ENCODE assay signal across 1 cellular context in the genomic region with DNA sequence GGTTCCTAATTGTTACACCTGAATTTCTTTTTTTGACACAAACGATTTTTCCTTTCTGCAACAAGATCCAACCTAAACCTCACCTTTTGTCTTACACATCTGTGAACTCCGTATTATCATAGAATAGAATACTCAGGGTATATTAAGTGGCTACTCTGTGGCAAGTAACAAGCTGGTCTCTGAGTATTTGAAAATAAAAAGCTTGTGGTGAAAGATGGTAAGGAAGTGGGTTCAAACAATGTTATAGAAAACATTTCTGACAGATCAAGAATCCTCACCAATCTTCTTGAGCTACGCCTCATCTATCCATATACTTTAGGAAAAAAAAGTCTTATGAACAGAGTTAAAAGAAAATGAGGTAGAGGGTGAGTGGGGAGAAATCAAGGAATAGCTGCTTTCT.
TF ChIP-seq lines count a peak whose summit lies in the region.

No MANE protein-coding gene starts in this region.

TF ChIP-seq in IMR-90, 13 proteins besides CTCF, POLR2A, EP300 and RAD21:
- TF ChIP-seq NFE2L2 (IDR thresholded peaks at IDR 0.05; ENCODE audit: low read depth, low read length) (no peak), RCOR1 (IDR thresholded peaks at IDR 0.05; ENCODE audit: insufficient replicate concordance, low read length) (no peak), FOS (IDR thresholded peaks at IDR 0.05; ENCODE audit: low read depth, low read length) (no peak), MXI1 (IDR thresholded peaks at IDR 0.05; ENCODE audit: borderline replicate concordance, low read depth, low read length) (no peak), BHLHE40 (IDR thresholded peaks at IDR 0.05; ENCODE audit: low read depth, low read length) (no peak), MAZ (IDR thresholded peaks at IDR 0.05; ENCODE audit: borderline replicate concordance, low read depth, low read length) (no peak), RFX5 (IDR thresholded peaks at IDR 0.05; ENCODE audit: low read depth, low read length) (no peak), CHD1 (IDR thresholded peaks at IDR 0.05; ENCODE audit: low read depth, low read length) (no peak), MAFK (IDR thresholded peaks at IDR 0.05; ENCODE audit: low read depth, low read length) (no peak), CEBPB (IDR thresholded peaks at IDR 0.05; ENCODE audit: low read depth, low read length) (no peak), SMC3 (IDR thresholded peaks at IDR 0.05; ENCODE audit: low read depth, low read length) (no peak)
- TF ChIP-seq, protein P1, sequence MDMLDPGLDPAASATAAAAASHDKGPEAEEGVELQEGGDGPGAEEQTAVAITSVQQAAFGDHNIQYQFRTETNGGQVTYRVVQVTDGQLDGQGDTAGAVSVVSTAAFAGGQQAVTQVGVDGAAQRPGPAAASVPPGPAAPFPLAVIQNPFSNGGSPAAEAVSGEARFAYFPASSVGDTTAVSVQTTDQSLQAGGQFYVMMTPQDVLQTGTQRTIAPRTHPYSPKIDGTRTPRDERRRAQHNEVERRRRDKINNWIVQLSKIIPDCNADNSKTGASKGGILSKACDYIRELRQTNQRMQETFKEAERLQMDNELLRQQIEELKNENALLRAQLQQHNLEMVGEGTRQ (IDR thresholded peaks at IDR 0.05; ENCODE audit: low read depth, low read length) = no peak
- TF ChIP-seq, protein P2, sequence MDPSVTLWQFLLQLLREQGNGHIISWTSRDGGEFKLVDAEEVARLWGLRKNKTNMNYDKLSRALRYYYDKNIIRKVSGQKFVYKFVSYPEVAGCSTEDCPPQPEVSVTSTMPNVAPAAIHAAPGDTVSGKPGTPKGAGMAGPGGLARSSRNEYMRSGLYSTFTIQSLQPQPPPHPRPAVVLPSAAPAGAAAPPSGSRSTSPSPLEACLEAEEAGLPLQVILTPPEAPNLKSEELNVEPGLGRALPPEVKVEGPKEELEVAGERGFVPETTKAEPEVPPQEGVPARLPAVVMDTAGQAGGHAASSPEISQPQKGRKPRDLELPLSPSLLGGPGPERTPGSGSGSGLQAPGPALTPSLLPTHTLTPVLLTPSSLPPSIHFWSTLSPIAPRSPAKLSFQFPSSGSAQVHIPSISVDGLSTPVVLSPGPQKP (IDR thresholded peaks at IDR 0.05; ENCODE audit: borderline replicate concordance, low read depth, low read length) = no peak
